In the genomic region with DNA sequence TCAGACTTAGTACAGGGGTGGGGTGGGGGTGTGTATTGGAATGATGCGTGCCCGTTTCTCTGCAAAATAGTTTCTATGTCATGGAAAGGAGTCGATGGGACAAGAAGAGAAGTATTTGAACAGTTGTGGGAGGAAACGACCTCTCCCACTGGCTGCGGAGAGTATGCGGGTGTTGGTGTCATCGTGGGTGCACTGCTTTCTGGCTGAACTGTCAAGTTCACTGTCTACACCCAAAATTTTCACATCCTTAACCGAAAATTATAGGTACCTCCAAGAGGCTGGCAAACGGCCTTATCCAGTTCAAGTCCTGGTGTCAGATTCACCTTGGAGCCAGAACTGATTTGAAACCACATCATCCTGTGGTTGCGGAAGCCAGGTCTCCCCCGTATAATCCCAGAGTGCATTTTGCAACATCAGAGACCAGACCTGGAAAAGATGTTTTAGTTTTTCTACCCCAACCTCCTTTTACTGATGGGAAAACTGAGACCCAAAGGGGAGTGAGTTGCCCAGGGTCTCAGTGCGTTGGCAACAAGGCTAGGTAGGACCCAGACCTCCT, we compare ENCODE assay signal across 8 cellular contexts. TPM values are rescaled to one million over a fixed set of nuclear protein-coding genes. Genes with fewer than 3 reads are reported as not detected.
DNase-seq lines count a peak whose midpoint lies in the region; TF ChIP-seq lines count a peak whose summit lies in the region.

No MANE protein-coding gene starts in this region.

- 75% methylated on average over 12 of the region's 12 CpGs for WGBS in HUES64
- WGBS in mesodermal cell (ENCODE audit: insufficient coverage in 2 of 2), 2 experiments = 78 to 86% methylated on average over 7 to 10 of the region's 12 CpGs

- H3K4me3 ChIP-seq in BLaER1 = peak overlapping the region; percentile 85
- peak overlapping the region; percentile 80 for H3K4me3 ChIP-seq in HUES64 (ENCODE audit: low read length)
- peak overlapping the region; percentile 78 for H3K4me3 ChIP-seq in astrocyte of the spinal cord (ENCODE audit: low read depth, low read length)
- peak overlapping the region; percentile 71 for H3K4me3 ChIP-seq in mesodermal cell (ENCODE audit: extremely low read depth, insufficient read depth, low read length, poor library complexity, severe bottlenecking)
- H3K4me3 ChIP-seq in vagina = peak overlapping the region; percentile 74 to 87

- TF ChIP-seq POLR2A in vagina (IDR thresholded peaks at IDR 0.05) = no peak

- H3K4me1 ChIP-seq in BLaER1 (peaks cover 33% of the 10 kb centered on the region), HUES64 (ENCODE audit: insufficient read depth, low read length) (peaks cover 16% of the 10 kb centered on the region; the same call in 1 of the 2 replicates), mesodermal cell (ENCODE audit: control insufficient read depth, insufficient read depth, low read length, poor library complexity, severe bottlenecking) (no peaks in the 10 kb centered on the region), vagina (peaks cover 28% of the 10 kb centered on the region)

- in situ Hi-C loops in astrocyte of the spinal cord (cut with HindIII; ENCODE audit: low sequenced_read_pairs) = no loop called here

- H3K36me3 ChIP-seq in BLaER1 (peaks cover 33% of the 10 kb centered on the region), HUES64 (ENCODE audit: insufficient read depth, low read length) (peaks cover 34% of the 10 kb centered on the region), mesodermal cell (ENCODE audit: control insufficient read depth, insufficient read depth, low read length) (peaks cover 32% of the 10 kb centered on the region), vagina (peaks cover 0 to 24% of the 10 kb centered on the region in 2 donors)

- H3K27ac ChIP-seq in BLaER1 = peak overlapping the region; percentile 89
- H3K27ac ChIP-seq in HUES64 (ENCODE audit: low read depth, low read length) = no peak overlapping the region
- H3K27ac ChIP-seq in mesodermal cell (ENCODE audit: low read depth, low read length, severe bottlenecking) = no peak overlapping the region
- H3K27ac ChIP-seq in vagina = peak overlapping the region; percentile 86

- intact Hi-C loops in vagina (cut with DNase I) = no loop called here

- H3K9me3 ChIP-seq in BLaER1 (no peaks in the 10 kb centered on the region), HUES64 (ENCODE audit: insufficient read depth, low read depth, low read length) (no peaks in the 10 kb centered on the region), mesodermal cell (ENCODE audit: control insufficient read depth, low read length) (no peaks in the 10 kb centered on the region), vagina (no peaks in the 10 kb centered on the region)

- TF ChIP-seq CTCF in astrocyte of the spinal cord (IDR thresholded peaks at IDR 0.05; ENCODE audit: low read depth, low read length) (no peak), vagina (IDR thresholded peaks at IDR 0.05) (no peak)

- H3K9ac ChIP-seq in BLaER1 (peak overlapping the region; percentile 94), HUES64 (ENCODE audit: low read depth, low read length) (peak overlapping the region; percentile 54)

- H3K27me3 ChIP-seq in BLaER1 (no peaks in the 10 kb centered on the region), HUES64 (ENCODE audit: insufficient read depth, low read length) (no peaks in the 10 kb centered on the region), vagina (no peaks in the 10 kb centered on the region)

- H4K20me1 ChIP-seq in BLaER1 = peaks cover 26% of the 10 kb centered on the region; the same call in 1 of the 2 replicates

- peak overlapping the region; percentile 72 for H3K4me2 ChIP-seq in BLaER1

- no peak for DNase-seq in astrocyte of the spinal cord (ENCODE audit: low read depth, low spot score)
- DNase-seq in vagina (ENCODE audit: extremely low spot score in 2 of 2) = no peak
- no peak for DNase-seq in HK-2 (ENCODE audit: unreplicated experiment)
- no peak for DNase-seq in AG08395 (ENCODE audit: low spot score)
- no peak for DNase-seq in Kasumi-1 (lab: John Stamatoyannopoulos, UW)

RNA-seq across cellular contexts. Expression of a gene that starts 0.5 kb away (rescaled TPM):
- 233 TPM for polyA plus RNA-seq in HUES64 (2013, experiment 1 of 2)
- polyA plus RNA-seq in HUES64 (2013, experiment 2 of 2) = 249 TPM
- polyA plus RNA-seq in mesodermal cell (2013, experiment 1 of 2) = 220 TPM
- polyA plus RNA-seq in mesodermal cell (2013, experiment 2 of 2) = 213 TPM
- 85.4 TPM for total RNA-seq in vagina

RNA-seq across cellular contexts. Expression of a gene that starts 2.0 kb away (rescaled TPM):
- polyA plus RNA-seq in HUES64 (2013, experiment 1 of 2) = 1.00 TPM
- 2.4 TPM for polyA plus RNA-seq in HUES64 (2013, experiment 2 of 2)
- 7.7 TPM for polyA plus RNA-seq in mesodermal cell (2013, experiment 1 of 2)
- 5.2 TPM for polyA plus RNA-seq in mesodermal cell (2013, experiment 2 of 2)
- total RNA-seq in vagina = not detected

RNA-seq across cellular contexts. Expression of a gene that starts 11.4 kb away (rescaled TPM):
- 76.8 TPM for polyA plus RNA-seq in HUES64 (2013, experiment 1 of 2)
- 83.7 TPM for polyA plus RNA-seq in HUES64 (2013, experiment 2 of 2)
- polyA plus RNA-seq in mesodermal cell (2013, experiment 1 of 2) = 125 TPM
- 103 TPM for polyA plus RNA-seq in mesodermal cell (2013, experiment 2 of 2)
- 159 TPM for total RNA-seq in vagina

RNA-seq across cellular contexts. Expression of a gene that starts 44.8 kb away (rescaled TPM):
- not detected for polyA plus RNA-seq in HUES64 (2013, experiment 1 of 2)
- not detected for polyA plus RNA-seq in HUES64 (2013, experiment 2 of 2)
- not detected for polyA plus RNA-seq in mesodermal cell (2013, experiment 1 of 2)
- not detected for polyA plus RNA-seq in mesodermal cell (2013, experiment 2 of 2)
- not detected for total RNA-seq in vagina

RNA-seq across cellular contexts. Expression of a gene that starts 54.3 kb away (rescaled TPM):
- polyA plus RNA-seq in HUES64 (2013, experiment 1 of 2) = 0.20 TPM
- 0.51 TPM for polyA plus RNA-seq in HUES64 (2013, experiment 2 of 2)
- polyA plus RNA-seq in mesodermal cell (2013, experiment 1 of 2) = 0.48 TPM
- not detected for polyA plus RNA-seq in mesodermal cell (2013, experiment 2 of 2)
- not detected for total RNA-seq in vagina

Comparison
In these comparisons a context has a peak if more than half of its experiments do, and no peak if none do; other contexts are left out.
1. H3K27ac ChIP-seq: peak in BLaER1 (single experiment) and vagina (single experiment); none in HUES64 (single experiment) and mesodermal cell (single experiment).
2. Peak in every context shown above with its lines, with median percentiles within 50 percentile points of each other: H3K4me3 ChIP-seq.